In genomic region chr12:94091624-94092023, GRCh38 we compare ENCODE assay signal across 17 cellular contexts. TPM values are rescaled to one million over a fixed set of nuclear protein-coding genes. Genes with fewer than 3 reads are reported as not detected.
A peak's percentile ranks its signal among the peaks of the same experiment; 100 is the strongest.
DNase-seq lines count a peak whose midpoint lies in the region; ATAC-seq and TF ChIP-seq lines count a peak whose summit lies in the region.
"Had no signal": no experiment of that assay in that cellular context is flagged by ENCODE, and none has a peak within 500 bp of the region (broad histone marks: within the 10 kb centered on the region; RNA-seq: fewer than 3 reads in every experiment).

No MANE protein-coding gene starts in this region.

- H3K4me3 Mint-ChIP-seq in stimulated activated memory B cell treated with anti-CD40 and anti-IgM and Interleukin-4, amounts not matched to agents 10 μg/mL and 1 μg/mL and 100 μg/mL, for 72 hours = no peak overlapping the region
- H3K4me3 Mint-ChIP-seq: CD4-positive, alpha-beta T cell; H9; HFFc6 had no signal

- H3K4me2 ChIP-seq in GM23248 (ENCODE audit: unreplicated experiment) = no peak overlapping the region
- no peak overlapping the region for H3K4me2 ChIP-seq in osteoblast (ENCODE audit: insufficient read depth, low read length)
- H3K4me2 ChIP-seq: BLaER1 treated with 17β-estradiol and CSF1 and Interleukin-3, amounts not matched to agents 10 nM and 100 nM had no signal

- no peaks in the 10 kb centered on the region for H3K9me2 ChIP-seq in GM23248 (ENCODE audit: insufficient read depth)

- in situ Hi-C loops in GM23248 (cut with MboI) = loop anchor here (10.0 kb wide), 2 partner anchors 197 to 347 kb away; no protein-coding TSS in a partner anchor

- H3K27me3 Mint-ChIP-seq in stimulated activated memory B cell treated with anti-CD40 and anti-IgM and Interleukin-4, amounts not matched to agents 10 μg/mL and 1 μg/mL and 100 μg/mL, for 72 hours = peaks cover 7% of the 10 kb centered on the region

- no peaks in the 10 kb centered on the region for H3K36me3 ChIP-seq in GM23248 (ENCODE audit: low read depth)
- H3K36me3 ChIP-seq in osteoblast (ENCODE audit: insufficient read depth, low read length) = no peaks in the 10 kb centered on the region
- no peaks in the 10 kb centered on the region for H3K36me3 ChIP-seq in tibial artery
- H3K36me3 ChIP-seq: BLaER1 treated with 17β-estradiol and CSF1 and Interleukin-3, amounts not matched to agents 10 nM and 100 nM had no signal

- no peak overlapping the region for H3K4me3 ChIP-seq in AG09309 (ENCODE audit: control insufficient read depth, low read depth, low read length)
- no peak overlapping the region for H3K4me3 ChIP-seq in GM23248
- no peak overlapping the region for H3K4me3 ChIP-seq in cardiac fibroblast (replicated peaks in 1 of 2; ENCODE audit: low read depth in 2 of 2, low read length in 2 of 2)
- no peak overlapping the region for H3K4me3 ChIP-seq in osteoblast (ENCODE audit: insufficient read depth, low read length)
- H3K4me3 ChIP-seq in tibial artery = no peak overlapping the region
- H3K4me3 ChIP-seq: BLaER1 treated with 17β-estradiol and CSF1 and Interleukin-3, amounts not matched to agents 10 nM and 100 nM had no signal

- no peak for ATAC-seq in stimulated activated memory B cell treated with anti-CD40 and anti-IgM and Interleukin-4, amounts not matched to agents 10 μg/mL and 1 μg/mL and 100 μg/mL, for 72 hours

- H3K4me1 ChIP-seq in GM23248 (ENCODE audit: insufficient read depth) (peaks cover 29% of the 10 kb centered on the region), osteoblast (ENCODE audit: insufficient read depth, low read length) (peaks cover 31% of the 10 kb centered on the region), tibial artery (peaks cover 0 to 3% (median 0%) of the 10 kb centered on the region in 4 donors)
- H3K4me1 ChIP-seq: BLaER1 treated with 17β-estradiol and CSF1 and Interleukin-3, amounts not matched to agents 10 nM and 100 nM had no signal

- no peaks in the 10 kb centered on the region for H4K20me1 ChIP-seq in GM23248 (ENCODE audit: insufficient read depth)
- H4K20me1 ChIP-seq in osteoblast (ENCODE audit: insufficient read depth, low read length) = no peaks in the 10 kb centered on the region
- H4K20me1 ChIP-seq: BLaER1 treated with 17β-estradiol and CSF1 and Interleukin-3, amounts not matched to agents 10 nM and 100 nM had no signal

- H3K4me1 Mint-ChIP-seq in stimulated activated memory B cell treated with anti-CD40 and anti-IgM and Interleukin-4, amounts not matched to agents 10 μg/mL and 1 μg/mL and 100 μg/mL, for 72 hours = no peaks in the 10 kb centered on the region
- H3K4me1 Mint-ChIP-seq: H9 had no signal

- H3K27me3 ChIP-seq in GM23248 (replicated peaks; ENCODE audit: insufficient read depth) (no peaks in the 10 kb centered on the region), osteoblast (ENCODE audit: insufficient read depth, low read length) (no peaks in the 10 kb centered on the region), tibial artery (no peaks in the 10 kb centered on the region)
- H3K27me3 ChIP-seq: BLaER1 treated with 17β-estradiol and CSF1 and Interleukin-3, amounts not matched to agents 10 nM and 100 nM had no signal

- H2AFZ ChIP-seq in GM23248 (peak overlapping the region; percentile 14; the same call in 1 of the 2 replicates), osteoblast (ENCODE audit: low read length) (no peak overlapping the region)

- DNase-seq in AG09309 (ENCODE audit: low read depth) (no peak), GM23248 (peak; percentile 75), cardiac fibroblast (ENCODE audit: low read depth in 2 of 2) (peak; percentile 14 to 28), osteoblast (ENCODE audit: insufficient read length, low spot score, missing footprints) (no peak), tibial artery (no peak)
- no peak for DNase-seq in stimulated activated CD4-positive, alpha-beta T cell treated with anti-CD3 and anti-CD28 coated beads, Interleukin-2, amount 100 ng/mL, for 48 hours
- no peak for DNase-seq in stimulated activated CD4-positive, alpha-beta T cell treated with anti-CD3 and anti-CD28 coated beads, Interleukin-2, amount 100 ng/mL, for 24 hours
- DNase-seq: Calu3; CD4-positive, alpha-beta T cell; DMS 273 treated with DMSO at 0.1 percent for 48 hours; GOT3; H9; HFFc6 had no signal

- TF ChIP-seq CTCF in AG09309 (IDR thresholded peaks at IDR 0.05; ENCODE audit: control insufficient read depth, insufficient read depth, low read depth, low read length, missing control alignments) (peak; percentile 25), cardiac fibroblast (IDR thresholded peaks at IDR 0.05; ENCODE audit: low read depth, low read length) (no peak), osteoblast (IDR thresholded peaks at IDR 0.05; ENCODE audit: extremely low read depth, low read depth, low read length) (peak; percentile 18), tibial artery (IDR thresholded peaks at IDR 0.05) (no peak)

- H3K79me2 ChIP-seq in GM23248 (ENCODE audit: insufficient read depth) (no peaks in the 10 kb centered on the region), osteoblast (ENCODE audit: insufficient read depth, low read length) (no peaks in the 10 kb centered on the region)

- no peak overlapping the region for H3K27ac Mint-ChIP-seq in stimulated activated memory B cell treated with anti-CD40 and anti-IgM and Interleukin-4, amounts not matched to agents 10 μg/mL and 1 μg/mL and 100 μg/mL, for 72 hours
- H3K27ac Mint-ChIP-seq: CD4-positive, alpha-beta T cell; H9; HFFc6 had no signal

- no peaks in the 10 kb centered on the region for H3K9me3 Mint-ChIP-seq in stimulated activated memory B cell treated with anti-CD40 and anti-IgM and Interleukin-4, amounts not matched to agents 10 μg/mL and 1 μg/mL and 100 μg/mL, for 72 hours
- H3K9me3 Mint-ChIP-seq: CD4-positive, alpha-beta T cell; H9; HFFc6 had no signal

- WGBS in GM23248 (ENCODE audit: low coverage in 1 of 2, low lambda C conversion rate in 2 of 2, missing lambda C conversion rate in 2 of 2), 2 experiments = 19 to 28% methylated on average over 2 of the region's 2 CpGs

- H3K36me3 Mint-ChIP-seq in stimulated activated memory B cell treated with anti-CD40 and anti-IgM and Interleukin-4, amounts not matched to agents 10 μg/mL and 1 μg/mL and 100 μg/mL, for 72 hours = no peaks in the 10 kb centered on the region

- peaks cover 18% of the 10 kb centered on the region; the same call in 1 of the 2 replicates for H3F3A ChIP-seq in GM23248 (ENCODE audit: insufficient read depth)

- H3K27ac ChIP-seq in GM23248 (peak overlapping the region; percentile 46), osteoblast (ENCODE audit: low read depth, low read length) (peak overlapping the region; percentile 87), tibial artery (no peak overlapping the region)
- H3K27ac ChIP-seq: 22Rv1; BLaER1 treated with 17β-estradiol and CSF1 and Interleukin-3, amounts not matched to agents 10 nM and 100 nM; HL-60 had no signal

- intact Hi-C loops in tibial artery (cut with DNase I; ENCODE audit: low total_unique reads) = no loop called here

- no peak overlapping the region for H3K9ac ChIP-seq in GM23248
- H3K9ac ChIP-seq: BLaER1 treated with 17β-estradiol and CSF1 and Interleukin-3, amounts not matched to agents 10 nM and 100 nM had no signal

- H3K9me3 ChIP-seq in GM23248 (ENCODE audit: low read depth) (no peaks in the 10 kb centered on the region), osteoblast (ENCODE audit: low read depth, low read length) (no peaks in the 10 kb centered on the region), tibial artery (no peaks in the 10 kb centered on the region)

RNA-seq across cellular contexts. Expression of gene PLXNC1, which starts 56.8 kb away (rescaled TPM):
- total RNA-seq in GM23248 (2014; rRNA removed; shearing (Covaris generic)) = 1.9 and 2.1 TPM in 2 replicates
- polyA plus RNA-seq in GM23248 (2016; fragmentation: Nextera tagmentation; extraction: Ambion mirVana) = 0.70 and 0.78 TPM in 2 replicates
- 3.3 and 3.8 TPM in 2 replicates for total RNA-seq in osteoblast

Comparison
In these comparisons a context has a peak if more than half of its experiments do, and no peak if none do; other contexts are left out.
1. DNase-seq: peak in GM23248 (single experiment) and cardiac fibroblast (2 of 2); none in AG09309 (single experiment), osteoblast (single experiment), tibial artery (0 of 2), stimulated activated CD4-positive, alpha-beta T cell treated with anti-CD3 and anti-CD28 coated beads, Interleukin-2, amount 100 ng/mL, for 48 hours (0 of 2) and stimulated activated CD4-positive, alpha-beta T cell treated with anti-CD3 and anti-CD28 coated beads, Interleukin-2, amount 100 ng/mL, for 24 hours (0 of 2).
2. CTCF ChIP-seq: peak in AG09309 (single experiment) and osteoblast (single experiment); none in cardiac fibroblast (single experiment) and tibial artery (0 of 2).
3. H3K27ac ChIP-seq: peak in GM23248 (single experiment) and osteoblast (single experiment); none in tibial artery (0 of 2).